In the genomic region with DNA sequence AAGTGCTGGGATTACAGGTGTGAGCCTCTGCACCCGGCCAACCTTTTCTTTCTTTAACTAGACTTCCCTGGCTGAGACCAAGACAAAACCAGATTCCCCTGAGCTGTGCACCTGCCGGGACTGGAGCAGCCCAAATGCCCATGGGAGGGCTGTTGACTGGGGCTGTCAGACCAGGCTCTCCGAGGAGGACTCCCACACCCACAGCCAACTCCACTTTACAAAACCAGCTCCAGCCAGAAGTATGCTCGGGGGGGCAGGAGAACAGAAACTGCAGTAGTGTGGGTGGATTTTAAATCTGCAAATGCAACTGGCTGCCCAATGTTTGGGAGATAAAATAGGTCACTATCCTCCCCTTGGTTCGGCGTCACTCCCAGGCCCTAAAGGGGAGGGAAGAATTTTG, we compare ENCODE assay signal across 9 cellular contexts.
A peak's percentile ranks its signal among the peaks of the same experiment; 100 is the strongest.
DNase-seq lines count a peak whose midpoint lies in the region; ATAC-seq and TF ChIP-seq lines count a peak whose summit lies in the region.
"Had no signal": no experiment of that assay in that cellular context is flagged by ENCODE, and none has a peak within 500 bp of the region (broad histone marks: within the 10 kb centered on the region; RNA-seq: fewer than 3 reads in every experiment).

No MANE protein-coding gene starts in this region.

- peak overlapping the region; percentile 82 for H3K4me3 Mint-ChIP-seq in stimulated activated naive CD8-positive, alpha-beta T cell treated with anti-CD3 and anti-CD28 coated beads, Interleukin-15, Interleukin-2, amounts not matched to agents 100 ng/mL and 50 ng/mL, for 24 hours
- peak overlapping the region in 1 of 2 donors; percentile 55 for H3K4me3 Mint-ChIP-seq in stimulated activated naive CD8-positive, alpha-beta T cell treated with anti-CD3 and anti-CD28 coated beads, Interleukin-15, amount 100 ng/mL, for 72 hours
- peak overlapping the region; percentile 23 for H3K4me3 Mint-ChIP-seq in activated CD8-positive, alpha-beta T cell treated with anti-CD3 and anti-CD28 coated beads for 36 hours

- no peaks in the 10 kb centered on the region for H3K27me3 ChIP-seq in lung (ENCODE audit: control insufficient read depth, insufficient read depth)

- DNase-seq in stimulated activated naive CD8-positive, alpha-beta T cell treated with anti-CD3 and anti-CD28 coated beads, Interleukin-15, amount 100 ng/mL, for 72 hours = no peak
- DNase-seq in activated CD8-positive, alpha-beta T cell treated with anti-CD3 and anti-CD28 coated beads for 36 hours = no peak
- DNase-seq in lung (ENCODE audit: low spot score) = no peak
- DNase-seq: NCI-H2171 treated with DMSO at 0.1 percent for 48 hours had no signal

- no peaks in the 10 kb centered on the region for H3K9me3 Mint-ChIP-seq in stimulated activated naive CD8-positive, alpha-beta T cell treated with anti-CD3 and anti-CD28 coated beads, Interleukin-15, Interleukin-2, amounts not matched to agents 100 ng/mL and 50 ng/mL, for 24 hours
- H3K9me3 Mint-ChIP-seq in stimulated activated naive CD8-positive, alpha-beta T cell treated with anti-CD3 and anti-CD28 coated beads, Interleukin-15, amount 100 ng/mL, for 72 hours = no peaks in the 10 kb centered on the region
- H3K9me3 Mint-ChIP-seq in activated CD8-positive, alpha-beta T cell treated with anti-CD3 and anti-CD28 coated beads for 36 hours = no peaks in the 10 kb centered on the region

- CTCF ChIA-PET in activated CD8-positive, alpha-beta T cell treated with anti-CD3 and anti-CD28 coated beads for 36 hours (lab: Charles Lee) = interaction anchor here (0.8 to 2.6 kb wide), 25 partner anchors 11 to 185 kb away, joined by 3 to 19 read pairs (median 5); a partner anchor contains a TSS

- intact Hi-C loops in activated CD8-positive, alpha-beta T cell treated with anti-CD3 and anti-CD28 coated beads for 36 hours (cut with micrococcal nuclease) = loop anchor here (1.0 to 2.0 kb wide), 5 partner anchors 25 to 139 kb away; no protein-coding TSS in a partner anchor

- peaks cover 0 to 5% of the 10 kb centered on the region in 2 donors for H3K4me1 ChIP-seq in lung (ENCODE audit: control insufficient read depth in 2 of 2, insufficient read depth in 2 of 2, low read length in 2 of 2)

- H3K4me3 ChIP-seq in lung = no peak overlapping the region

- POLR2A ChIA-PET in activated CD8-positive, alpha-beta T cell treated with anti-CD3 and anti-CD28 coated beads for 36 hours (lab: Charles Lee) = interaction anchor here (0.8 to 7.4 kb wide), 26 partner anchors 10 to 175 kb away, joined by 3 to 111 read pairs (median 7); no protein-coding TSS in a partner anchor

- peaks cover 35% of the 10 kb centered on the region for H3K36me3 Mint-ChIP-seq in stimulated activated naive CD8-positive, alpha-beta T cell treated with anti-CD3 and anti-CD28 coated beads, Interleukin-15, Interleukin-2, amounts not matched to agents 100 ng/mL and 50 ng/mL, for 24 hours (ENCODE audit: low read depth)
- peaks cover 33% of the 10 kb centered on the region for H3K36me3 Mint-ChIP-seq in activated CD8-positive, alpha-beta T cell treated with anti-CD3 and anti-CD28 coated beads for 36 hours (ENCODE audit: low read depth)

- peak overlapping the region; percentile 10 to 54 for H3K27ac ChIP-seq in lung (ENCODE audit: low read depth in 1 of 2, low read length in 1 of 2)

- H3K9me3 ChIP-seq in lung (ENCODE audit: control insufficient read depth in 2 of 2, insufficient read depth in 1 of 2, low read length in 1 of 2) = no peaks in the 10 kb centered on the region

- no peaks in the 10 kb centered on the region for H3K36me3 ChIP-seq in lung (ENCODE audit: control insufficient read depth in 2 of 2, insufficient read depth in 2 of 2, low read length in 2 of 2)

- no peak for ATAC-seq in stimulated activated naive CD8-positive, alpha-beta T cell treated with anti-CD3 and anti-CD28 coated beads, Interleukin-15, amount 100 ng/mL, for 72 hours
- ATAC-seq in activated CD8-positive, alpha-beta T cell treated with anti-CD3 and anti-CD28 coated beads for 36 hours = no peak
- no peak for ATAC-seq in lung (ENCODE audit: insufficient read depth, low FRiP score)
- ATAC-seq in GM21723 (IDR thresholded peaks at IDR 0.05; ENCODE audit: unreplicated experiment) = no peak
- ATAC-seq in HG02981 (IDR thresholded peaks at IDR 0.05; ENCODE audit: unreplicated experiment) = no peak
- no peak for ATAC-seq in HG02840 (IDR thresholded peaks at IDR 0.05; ENCODE audit: low FRiP score, unreplicated experiment)
- ATAC-seq in HG02759 (IDR thresholded peaks at IDR 0.05; ENCODE audit: unreplicated experiment) = no peak

- TF ChIP-seq CTCF in activated CD8-positive, alpha-beta T cell treated with anti-CD3 and anti-CD28 coated beads for 36 hours (IDR thresholded peaks at IDR 0.05) = no peak
- TF ChIP-seq CTCF in lung (IDR thresholded peaks at IDR 0.05; ENCODE audit: control extremely low read depth, extremely low read depth) = no peak

- WGBS in lung, 2 donors = 63 to 78% methylated on average over 6 of the region's 6 CpGs

- H3K4me1 Mint-ChIP-seq in stimulated activated naive CD8-positive, alpha-beta T cell treated with anti-CD3 and anti-CD28 coated beads, Interleukin-15, Interleukin-2, amounts not matched to agents 100 ng/mL and 50 ng/mL, for 24 hours (ENCODE audit: low read depth) = peaks cover 69% of the 10 kb centered on the region
- H3K4me1 Mint-ChIP-seq in stimulated activated naive CD8-positive, alpha-beta T cell treated with anti-CD3 and anti-CD28 coated beads, Interleukin-15, amount 100 ng/mL, for 72 hours = peaks cover 76% of the 10 kb centered on the region
- H3K4me1 Mint-ChIP-seq in activated CD8-positive, alpha-beta T cell treated with anti-CD3 and anti-CD28 coated beads for 36 hours (ENCODE audit: low read depth) = peaks cover 61% of the 10 kb centered on the region

- no peaks in the 10 kb centered on the region for H3K27me3 Mint-ChIP-seq in stimulated activated naive CD8-positive, alpha-beta T cell treated with anti-CD3 and anti-CD28 coated beads, Interleukin-15, Interleukin-2, amounts not matched to agents 100 ng/mL and 50 ng/mL, for 24 hours
- no peaks in the 10 kb centered on the region for H3K27me3 Mint-ChIP-seq in stimulated activated naive CD8-positive, alpha-beta T cell treated with anti-CD3 and anti-CD28 coated beads, Interleukin-15, amount 100 ng/mL, for 72 hours
- no peaks in the 10 kb centered on the region for H3K27me3 Mint-ChIP-seq in activated CD8-positive, alpha-beta T cell treated with anti-CD3 and anti-CD28 coated beads for 36 hours

- H3K27ac Mint-ChIP-seq in stimulated activated naive CD8-positive, alpha-beta T cell treated with anti-CD3 and anti-CD28 coated beads, Interleukin-15, Interleukin-2, amounts not matched to agents 100 ng/mL and 50 ng/mL, for 24 hours = peak overlapping the region; percentile 98
- H3K27ac Mint-ChIP-seq in stimulated activated naive CD8-positive, alpha-beta T cell treated with anti-CD3 and anti-CD28 coated beads, Interleukin-15, amount 100 ng/mL, for 72 hours = peak overlapping the region in 1 of 2 donors; percentile 78
- peak overlapping the region; percentile 97 for H3K27ac Mint-ChIP-seq in activated CD8-positive, alpha-beta T cell treated with anti-CD3 and anti-CD28 coated beads for 36 hours
